ENCODE assay signal across 8 cellular contexts in genomic region chr12:6964605-6965025, GRCh38. TPM values are rescaled to one million over a fixed set of nuclear protein-coding genes. Genes with fewer than 3 reads are reported as not detected.
DNase-seq lines count a peak whose midpoint lies in the region; ATAC-seq and TF ChIP-seq lines count a peak whose summit lies in the region.

No MANE protein-coding gene starts in this region.

- H3K9ac ChIP-seq in GM23248: peak overlapping the region; percentile 58; the same call in 1 of the 2 replicates
- no peak overlapping the region for H3K9ac ChIP-seq in SK-N-MC (ENCODE audit: insufficient read length)

- H3K4me1 ChIP-seq in GM23248 (ENCODE audit: insufficient read depth) (peaks cover 15% of the 10 kb centered on the region; the same call in 1 of the 2 replicates), gastroesophageal sphincter (peaks cover 4 to 71% (median 21%) of the 10 kb centered on the region in 3 donors), gastrocnemius medialis (peaks cover 29 to 35% of the 10 kb centered on the region in 2 donors)

- DNase-seq in GM23248: no peak
- DNase-seq in SK-N-MC (ENCODE audit: low read depth, low spot score): no peak
- DNase-seq in gastrocnemius medialis: no peak
- no peak for DNase-seq in GM03348 (ENCODE audit: low spot score)
- DNase-seq in stimulated activated naive CD4-positive, alpha-beta T cell treated with Interleukin-2 at 50 U/mL for 16 hours (lab: John Stamatoyannopoulos, UW): no peak

- H3F3A ChIP-seq in GM23248 (ENCODE audit: insufficient read depth): peaks cover 45% of the 10 kb centered on the region

- no peaks in the 10 kb centered on the region for H3K27me3 ChIP-seq in GM23248 (replicated peaks; ENCODE audit: insufficient read depth)
- no peaks in the 10 kb centered on the region for H3K27me3 ChIP-seq in gastroesophageal sphincter
- no peaks in the 10 kb centered on the region for H3K27me3 ChIP-seq in gastrocnemius medialis

- ATAC-seq in gastroesophageal sphincter (peak; percentile 1), gastrocnemius medialis (no peak), HG02623 (IDR thresholded peaks at IDR 0.05; ENCODE audit: unreplicated experiment) (no peak), HG03025 (IDR thresholded peaks at IDR 0.05; ENCODE audit: low FRiP score, unreplicated experiment) (no peak)

- H3K4me2 ChIP-seq in GM23248 (ENCODE audit: unreplicated experiment): no peak overlapping the region

- no peaks in the 10 kb centered on the region for H4K20me1 ChIP-seq in GM23248 (ENCODE audit: insufficient read depth)

- peaks cover 22% of the 10 kb centered on the region for H3K79me2 ChIP-seq in GM23248 (ENCODE audit: insufficient read depth)

- no peak for TF ChIP-seq POLR2A in gastroesophageal sphincter (IDR thresholded peaks at IDR 0.05)
- no peak for TF ChIP-seq POLR2A in gastrocnemius medialis (IDR thresholded peaks at IDR 0.05)

- peaks cover 27% of the 10 kb centered on the region for H3K36me3 ChIP-seq in GM23248 (ENCODE audit: low read depth)
- H3K36me3 ChIP-seq in SK-N-MC (ENCODE audit: insufficient read depth, low read length): peaks cover 43% of the 10 kb centered on the region
- peaks cover 0 to 45% of the 10 kb centered on the region in 2 donors for H3K36me3 ChIP-seq in gastroesophageal sphincter
- H3K36me3 ChIP-seq in gastrocnemius medialis: peaks cover 0 to 45% of the 10 kb centered on the region in 2 donors

- H3K27ac ChIP-seq in GM23248: peak overlapping the region; percentile 53
- H3K27ac ChIP-seq in SK-N-MC: peak overlapping the region; percentile 79
- H3K27ac ChIP-seq in gastroesophageal sphincter: peak overlapping the region; percentile 22 to 84 (median 82)
- peak overlapping the region; percentile 65 to 84 (median 72) for H3K27ac ChIP-seq in gastrocnemius medialis

- no peaks in the 10 kb centered on the region for H3K9me2 ChIP-seq in GM23248 (ENCODE audit: insufficient read depth)

- TF ChIP-seq EP300 in gastroesophageal sphincter (IDR thresholded peaks at IDR 0.05): no peak

- no peaks in the 10 kb centered on the region for H3K9me3 ChIP-seq in GM23248 (ENCODE audit: low read depth)
- H3K9me3 ChIP-seq in SK-N-MC (ENCODE audit: low read depth, low read length): no peaks in the 10 kb centered on the region
- no peaks in the 10 kb centered on the region for H3K9me3 ChIP-seq in gastroesophageal sphincter
- H3K9me3 ChIP-seq in gastrocnemius medialis: no peaks in the 10 kb centered on the region

- no peak overlapping the region for H3K4me3 ChIP-seq in GM23248
- no peak overlapping the region for H3K4me3 ChIP-seq in SK-N-MC
- H3K4me3 ChIP-seq in gastroesophageal sphincter: no peak overlapping the region
- H3K4me3 ChIP-seq in gastrocnemius medialis: no peak overlapping the region

- TF ChIP-seq CTCF in gastroesophageal sphincter (IDR thresholded peaks at IDR 0.05): no peak
- no peak for TF ChIP-seq CTCF in gastrocnemius medialis (IDR thresholded peaks at IDR 0.05 in 4 of 5, conservative IDR thresholded peaks at IDR 0.05 in 1 of 5)

- H2AFZ ChIP-seq in GM23248: no peak overlapping the region

- WGBS in GM23248 (ENCODE audit: low coverage in 1 of 2, low lambda C conversion rate in 2 of 2, missing lambda C conversion rate in 2 of 2), 2 experiments: 73 to 78% methylated on average over 8 of the region's 8 CpGs
- WGBS in gastroesophageal sphincter (ENCODE audit: low coverage in 1 of 2), 2 donors: 58% methylated on average over 2 of the region's 8 CpGs

- in situ Hi-C loops in GM23248 (cut with MboI) (no loop called here), gastrocnemius medialis (cut with MboI; ENCODE audit: low sequenced_read_pairs in 4 of 4) (no loop called here)

- intact Hi-C loops in gastrocnemius medialis (cut with DNase I; ENCODE audit: low total_unique reads): loop anchor here (1.0 to 5.0 kb wide), 3 partner anchors 40 to 143 kb away; partner anchors contain the start of genes C1RL and SPSB2

RNA-seq across cellular contexts. Expression of gene PHB2, which starts 5.8 kb away (rescaled TPM):
- 212 and 221 TPM in 2 replicates for total RNA-seq in GM23248 (2014; rRNA removed; shearing (Covaris generic))
- 130 and 137 TPM in 2 replicates for polyA plus RNA-seq in GM23248 (2016; fragmentation: Nextera tagmentation; extraction: Ambion mirVana)
- total RNA-seq in gastroesophageal sphincter (100 to 1,000 TPM; 170 to 215 (median 187) TPM), gastrocnemius medialis (100 to 1,000 TPM; 226 to 304 (median 238) TPM)

RNA-seq across cellular contexts. Expression of gene EMG1, which starts 6.1 kb away (rescaled TPM):
- 25.9 and 39.2 TPM in 2 replicates for total RNA-seq in GM23248 (2014; rRNA removed; shearing (Covaris generic))
- 68.6 and 72.1 TPM in 2 replicates for polyA plus RNA-seq in GM23248 (2016; fragmentation: Nextera tagmentation; extraction: Ambion mirVana)
- total RNA-seq in gastroesophageal sphincter: 10 to 100 TPM; 17.0 to 27.3 (median 20.1) TPM
- 10 to 100 TPM; 25.8 to 40.6 (median 32.1) TPM for total RNA-seq in gastrocnemius medialis

RNA-seq across cellular contexts. Expression of gene PTPN6, which starts 13.5 kb away (rescaled TPM):
- not detected in 2 replicates for total RNA-seq in GM23248 (2014; rRNA removed; shearing (Covaris generic))
- 0.21 and 0.35 TPM in 2 replicates for polyA plus RNA-seq in GM23248 (2016; fragmentation: Nextera tagmentation; extraction: Ambion mirVana)
- 10 to 100 TPM in 1 of 4 donors, 1 to 10 TPM in 3; 2.6 to 15.9 (median 7.5) TPM for total RNA-seq in gastroesophageal sphincter
- 1 to 10 TPM in 3 of 4 donors, under 1 TPM in 1; 0.87 to 7.6 (median 5.0) TPM for total RNA-seq in gastrocnemius medialis

RNA-seq across cellular contexts. Expression of gene C12orf57, which starts 20.8 kb away (rescaled TPM):
- 261 and 264 TPM in 2 replicates for total RNA-seq in GM23248 (2014; rRNA removed; shearing (Covaris generic))
- polyA plus RNA-seq in GM23248 (2016; fragmentation: Nextera tagmentation; extraction: Ambion mirVana): 247 and 257 TPM in 2 replicates
- total RNA-seq in gastroesophageal sphincter (100 to 1,000 TPM; 172 to 521 (median 367) TPM), gastrocnemius medialis (100 to 1,000 TPM; 175 to 220 (median 183) TPM)

RNA-seq across cellular contexts. Expression of gene RNU7-1, which starts 21.0 kb away (rescaled TPM):
- not detected in 2 replicates for total RNA-seq in GM23248 (2014; rRNA removed; shearing (Covaris generic))
- not detected in 2 replicates for polyA plus RNA-seq in GM23248 (2016; fragmentation: Nextera tagmentation; extraction: Ambion mirVana)
- not detected for total RNA-seq in gastroesophageal sphincter
- not detected for total RNA-seq in gastrocnemius medialis
